In the genomic region with DNA sequence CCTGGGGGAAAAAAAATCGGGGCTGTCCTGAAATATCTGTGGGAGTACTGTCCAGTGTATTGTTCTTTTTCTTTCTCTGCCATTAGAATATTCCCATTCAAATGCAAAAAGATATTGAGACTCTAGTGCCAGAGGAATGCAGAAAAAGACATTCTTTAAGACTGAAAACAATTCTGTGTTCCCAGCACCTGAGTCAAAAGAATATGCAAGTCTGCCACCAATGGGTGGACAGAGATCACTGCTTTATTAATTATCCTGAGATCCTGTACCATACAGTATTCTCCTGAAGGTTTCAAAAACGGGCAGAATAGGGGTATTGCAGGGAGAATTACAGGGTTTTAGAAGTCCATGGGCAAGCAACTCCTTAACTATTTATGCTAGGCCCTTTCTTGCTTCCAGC, we compare ENCODE assay signal across 1 cellular context.
TF ChIP-seq lines count a peak whose summit lies in the region.

No MANE protein-coding gene starts in this region.

TF ChIP-seq in GM12878, 131 proteins besides CTCF, POLR2A, EP300 and RAD21 (continued from another document):
- no peak for TF ChIP-seq PKNOX1 (IDR thresholded peaks at IDR 0.05)
- no peak for TF ChIP-seq CHD1 (IDR thresholded peaks at IDR 0.05; ENCODE audit: low read depth, low read length)
- TF ChIP-seq, protein P1, sequence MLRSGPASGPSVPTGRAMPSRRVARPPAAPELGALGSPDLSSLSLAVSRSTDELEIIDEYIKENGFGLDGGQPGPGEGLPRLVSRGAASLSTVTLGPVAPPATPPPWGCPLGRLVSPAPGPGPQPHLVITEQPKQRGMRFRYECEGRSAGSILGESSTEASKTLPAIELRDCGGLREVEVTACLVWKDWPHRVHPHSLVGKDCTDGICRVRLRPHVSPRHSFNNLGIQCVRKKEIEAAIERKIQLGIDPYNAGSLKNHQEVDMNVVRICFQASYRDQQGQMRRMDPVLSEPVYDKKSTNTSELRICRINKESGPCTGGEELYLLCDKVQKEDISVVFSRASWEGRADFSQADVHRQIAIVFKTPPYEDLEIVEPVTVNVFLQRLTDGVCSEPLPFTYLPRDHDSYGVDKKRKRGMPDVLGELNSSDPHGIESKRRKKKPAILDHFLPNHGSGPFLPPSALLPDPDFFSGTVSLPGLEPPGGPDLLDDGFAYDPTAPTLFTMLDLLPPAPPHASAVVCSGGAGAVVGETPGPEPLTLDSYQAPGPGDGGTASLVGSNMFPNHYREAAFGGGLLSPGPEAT (IDR thresholded peaks at IDR 0.05; ENCODE audit: low read depth): no peak
- TF ChIP-seq POLR2AphosphoS5 (IDR thresholded peaks at IDR 0.05; ENCODE audit: low read length): no peak
- TF ChIP-seq ZBTB11 (CRISPR knock-in tag; IDR thresholded peaks at IDR 0.05): no peak
- TF ChIP-seq, protein P2, sequence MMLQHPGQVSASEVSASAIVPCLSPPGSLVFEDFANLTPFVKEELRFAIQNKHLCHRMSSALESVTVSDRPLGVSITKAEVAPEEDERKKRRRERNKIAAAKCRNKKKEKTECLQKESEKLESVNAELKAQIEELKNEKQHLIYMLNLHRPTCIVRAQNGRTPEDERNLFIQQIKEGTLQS (IDR thresholded peaks at IDR 0.05; ENCODE audit: borderline replicate concordance, extremely low read depth, low read depth, low read length): no peak
- no peak for TF ChIP-seq BHLHE40 (IDR thresholded peaks at IDR 0.05; ENCODE audit: borderline replicate concordance in 1 of 2, low read depth in 2 of 2, low read length in 1 of 2)
- no peak for TF ChIP-seq KDM1A (IDR thresholded peaks at IDR 0.05; ENCODE audit: borderline replicate concordance)
TF ChIP-seq in GM12878: peak in this region for 0.
